ENCODE assay signal across 8 cellular contexts in genomic region chr1:184882649-184883303, GRCh38.
DNase-seq lines count a peak whose midpoint lies in the region; ATAC-seq and TF ChIP-seq lines count a peak whose summit lies in the region.

No MANE protein-coding gene starts in this region.

- H3K27me3 Mint-ChIP-seq in dendritic cell treated with granulocyte-macrophage colony-stimulating factor and Interleukin-4, amounts not matched to agents 40 ng/mL and 50 ng/mL, for 4 days, result no peaks in the 10 kb centered on the region
- no peaks in the 10 kb centered on the region for H3K27me3 Mint-ChIP-seq in HFFc6 (ENCODE audit: insufficient read depth)

- H3K27ac ChIP-seq in psoas muscle, result peak overlapping the region; percentile 56

- peaks cover 52% of the 10 kb centered on the region for H3K4me1 Mint-ChIP-seq in dendritic cell treated with granulocyte-macrophage colony-stimulating factor and Interleukin-4, amounts not matched to agents 40 ng/mL and 50 ng/mL, for 4 days (ENCODE audit: low read depth)
- peaks cover 59% of the 10 kb centered on the region for H3K4me1 Mint-ChIP-seq in HFFc6 (ENCODE audit: low read depth)

- no peaks in the 10 kb centered on the region for H3K9me3 ChIP-seq in psoas muscle

- peak overlapping the region; percentile 26 for H3K27ac Mint-ChIP-seq in dendritic cell treated with granulocyte-macrophage colony-stimulating factor and Interleukin-4, amounts not matched to agents 40 ng/mL and 50 ng/mL, for 4 days
- no peak overlapping the region; the same call in 1 of the 2 replicates for H3K27ac Mint-ChIP-seq in HFFc6

- H3K36me3 ChIP-seq in psoas muscle (ENCODE audit: insufficient read depth in 1 of 2, low read depth in 1 of 2), result peaks cover 0 to 23% of the 10 kb centered on the region in 2 donors

- peak; percentile 70 for DNase-seq in M059J (ENCODE audit: low read depth)
- DNase-seq in psoas muscle, result no peak
- no peak for DNase-seq in HFFc6
- no peak for DNase-seq in cortex of kidney (lab: John Stamatoyannopoulos, UW)
- DNase-seq in ecto neural progenitor cell (ENCODE audit: low spot score), result no peak

- no peaks in the 10 kb centered on the region for H3K9me3 Mint-ChIP-seq in dendritic cell treated with granulocyte-macrophage colony-stimulating factor and Interleukin-4, amounts not matched to agents 40 ng/mL and 50 ng/mL, for 4 days
- H3K9me3 Mint-ChIP-seq in HFFc6, result no peaks in the 10 kb centered on the region

- no peak overlapping the region for H3K4me3 ChIP-seq in psoas muscle

- TF ChIP-seq CTCF in psoas muscle (IDR thresholded peaks at IDR 0.05) (no peak), HFFc6 (IDR thresholded peaks at IDR 0.05) (no peak)

- intact Hi-C loops in dendritic cell treated with granulocyte-macrophage colony-stimulating factor and Interleukin-4, amounts not matched to agents 40 ng/mL and 50 ng/mL, for 4 days (cut with micrococcal nuclease), result no loop called here
- intact Hi-C loops in psoas muscle (cut with DNase I), result no loop called here

- peaks cover 42% of the 10 kb centered on the region for H3K4me1 ChIP-seq in psoas muscle

- peak; percentile 36 for ATAC-seq in GM19351 (IDR thresholded peaks at IDR 0.05; ENCODE audit: unreplicated experiment)
- ATAC-seq in psoas muscle, result peak in 2 of 4 donors; percentile 33 to 38
- no peak for ATAC-seq in HG03469 (IDR thresholded peaks at IDR 0.05; ENCODE audit: unreplicated experiment)

- no peaks in the 10 kb centered on the region for H3K27me3 ChIP-seq in psoas muscle (ENCODE audit: insufficient read depth in 3 of 3, low read length in 2 of 3)

- peaks cover 49% of the 10 kb centered on the region for H3K36me3 Mint-ChIP-seq in dendritic cell treated with granulocyte-macrophage colony-stimulating factor and Interleukin-4, amounts not matched to agents 40 ng/mL and 50 ng/mL, for 4 days (ENCODE audit: low read depth)
- H3K36me3 Mint-ChIP-seq in HFFc6 (ENCODE audit: low read depth), result peaks cover 12% of the 10 kb centered on the region; the same call in 1 of the 2 replicates

- WGBS in psoas muscle, 3 donors, result 45 to 63% (median 51%) methylated on average over 6 of the region's 6 CpGs

- H3K4me3 Mint-ChIP-seq in dendritic cell treated with granulocyte-macrophage colony-stimulating factor and Interleukin-4, amounts not matched to agents 40 ng/mL and 50 ng/mL, for 4 days, result no peak overlapping the region
- H3K4me3 Mint-ChIP-seq in HFFc6, result no peak overlapping the region
